In the genomic region with DNA sequence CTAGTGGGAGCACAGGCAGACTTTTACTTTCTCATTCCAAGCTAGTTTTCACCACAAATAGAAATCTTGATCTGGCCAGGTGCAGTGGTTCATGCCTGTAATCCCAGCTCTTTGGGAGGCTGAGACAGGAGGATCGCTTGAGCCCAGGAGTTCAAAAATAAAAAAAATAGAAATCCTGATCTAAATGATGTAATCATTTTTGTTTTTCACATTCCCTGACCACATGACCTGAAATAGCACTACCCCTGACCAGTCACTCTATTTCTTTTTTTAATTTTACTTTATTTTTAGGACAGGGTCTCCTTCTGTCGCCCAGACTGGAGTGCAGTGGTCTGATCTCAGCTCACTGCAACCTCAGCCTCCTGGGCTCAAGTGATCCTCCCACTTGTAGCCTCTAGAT, we compare ENCODE assay signal across 2 cellular contexts.
TF ChIP-seq lines count a peak whose summit lies in the region.

No MANE protein-coding gene starts in this region.

TF ChIP-seq in H1, 55 proteins besides CTCF, POLR2A, EP300 and RAD21:
- no peak for TF ChIP-seq CBX5 (IDR thresholded peaks at IDR 0.05; ENCODE audit: low read depth, low read length)
- TF ChIP-seq CEBPB (IDR thresholded peaks at IDR 0.05; ENCODE audit: low read depth, low read length): no peak
- TF ChIP-seq POLR2AphosphoS5 (IDR thresholded peaks at IDR 0.05; ENCODE audit: low read depth, low read length): no peak
- TF ChIP-seq RBBP5 (IDR thresholded peaks at IDR 0.05; ENCODE audit: borderline replicate concordance, low read depth, low read length): no peak
- TF ChIP-seq CREB1 (IDR thresholded peaks at IDR 0.05): no peak
- no peak for TF ChIP-seq PHF8 (conservative IDR thresholded peaks at IDR 0.05; ENCODE audit: low read depth, low read length)
- no peak for TF ChIP-seq GTF2F1 (IDR thresholded peaks at IDR 0.05; ENCODE audit: borderline replicate concordance, low read depth, low read length)
- TF ChIP-seq KDM1A (IDR thresholded peaks at IDR 0.05; ENCODE audit: borderline replicate concordance, low read length): no peak
- TF ChIP-seq JUND (IDR thresholded peaks at IDR 0.05; ENCODE audit: low read length): no peak
- no peak for TF ChIP-seq SRF (IDR thresholded peaks at IDR 0.05; ENCODE audit: low read depth, low read length)
- TF ChIP-seq ATF3 (IDR thresholded peaks at IDR 0.05; ENCODE audit: insufficient read depth, low read depth, low read length): no peak
- no peak for TF ChIP-seq NRF1 (IDR thresholded peaks at IDR 0.05; ENCODE audit: low read depth, low read length)
- TF ChIP-seq JUN (IDR thresholded peaks at IDR 0.05; ENCODE audit: low read depth, low read length): no peak
- TF ChIP-seq KDM5A (IDR thresholded peaks at IDR 0.05; ENCODE audit: low read length): no peak

TF ChIP-seq in HEK293T, 16 proteins besides CTCF, POLR2A, EP300 and RAD21:
- no peak for TF ChIP-seq TARDBP (IDR thresholded peaks at IDR 0.05)
- no peak for TF ChIP-seq FOXM1 (IDR thresholded peaks at IDR 0.05; ENCODE audit: borderline replicate concordance)
- TF ChIP-seq ARNT (IDR thresholded peaks at IDR 0.05): no peak
- no peak for TF ChIP-seq SUZ12 (IDR thresholded peaks at IDR 0.05)
- TF ChIP-seq FOXA1 (IDR thresholded peaks at IDR 0.05): no peak
- TF ChIP-seq BHLHE40 (IDR thresholded peaks at IDR 0.05; ENCODE audit: borderline replicate concordance): no peak
- TF ChIP-seq L3MBTL2 (conservative IDR thresholded peaks at IDR 0.05): no peak
- TF ChIP-seq HDGF (IDR thresholded peaks at IDR 0.05; ENCODE audit: borderline replicate concordance): no peak
- TF ChIP-seq FOXK2 (IDR thresholded peaks at IDR 0.05): no peak
- TF ChIP-seq LEF1 (IDR thresholded peaks at IDR 0.05; ENCODE audit: borderline replicate concordance): no peak
- no peak for TF ChIP-seq SP1 (IDR thresholded peaks at IDR 0.05)
- no peak for TF ChIP-seq ZNF384 (IDR thresholded peaks at IDR 0.05)
- no peak for TF ChIP-seq NFRKB (IDR thresholded peaks at IDR 0.05)
TF ChIP-seq in HEK293T: peak in this region for 0.
